Comparison of ENCODE assay signal across 17 cellular contexts in genomic region chr11:82944198-82944597, GRCh38. TPM values are rescaled to one million over a fixed set of nuclear protein-coding genes. Genes with fewer than 3 reads are reported as not detected.
DNase-seq lines count a peak whose midpoint lies in the region; ATAC-seq and TF ChIP-seq lines count a peak whose summit lies in the region.
"Had no signal": no experiment of that assay in that cellular context is flagged by ENCODE, and none has a peak within 500 bp of the region (broad histone marks: within the 10 kb centered on the region; RNA-seq: fewer than 3 reads in every experiment).

No MANE protein-coding gene starts in this region.

- WGBS in endodermal cell (ENCODE audit: insufficient coverage in 1 of 2, insufficient read length in 1 of 2), 2 experiments = 81 to 92% methylated on average over 2 of the region's 2 CpGs

- H3K4me3 Mint-ChIP-seq in WTC11 (no peak overlapping the region), endodermal cell (no peak overlapping the region)
- H3K4me3 Mint-ChIP-seq in CD4-positive, alpha-beta memory T cell = no peak overlapping the region
- H3K4me3 Mint-ChIP-seq in T-helper 2 cell treated with Interferon-gamma antibody and Interleukin-4, amounts not matched to agents 5 μg/mL and 100 μg/mL, for 36 hours = no peak overlapping the region
- H3K4me3 Mint-ChIP-seq: B cell; CD4-positive, CD25-positive, alpha-beta regulatory T cell; CD8-positive, alpha-beta memory T cell had no signal

- H3K9me3 ChIP-seq in HAP-1 (no peaks in the 10 kb centered on the region), endodermal cell (ENCODE audit: control insufficient read depth, low read length) (no peaks in the 10 kb centered on the region)
- no peaks in the 10 kb centered on the region for H3K9me3 ChIP-seq in CD4-positive, alpha-beta memory T cell (ENCODE audit: control insufficient read depth in 1 of 2, low read length in 2 of 2)

- in situ Hi-C loops in HAP-1 (cut with MboI; ENCODE audit: low sequenced_read_pairs) = no loop called here

- no peak overlapping the region for H3K4me3 ChIP-seq in HAP-1
- H3K4me3 ChIP-seq in endodermal cell (ENCODE audit: low read length) = no peak overlapping the region
- no peak overlapping the region for H3K4me3 ChIP-seq in CD4-positive, alpha-beta memory T cell (ENCODE audit: low read length in 2 of 2)
- H3K4me3 ChIP-seq: BLaER1 had no signal

- H3K4me1 ChIP-seq in HAP-1 (peaks cover 12% of the 10 kb centered on the region), endodermal cell (ENCODE audit: control insufficient read depth, insufficient read depth, low read length) (no peaks in the 10 kb centered on the region)
- H3K4me1 ChIP-seq in CD4-positive, alpha-beta memory T cell (ENCODE audit: insufficient read depth, low read length) = no peaks in the 10 kb centered on the region
- H3K4me1 ChIP-seq: BLaER1 had no signal

- H3K27ac Mint-ChIP-seq in WTC11 (no peak overlapping the region), endodermal cell (no peak overlapping the region)
- H3K27ac Mint-ChIP-seq in CD4-positive, alpha-beta memory T cell = no peak overlapping the region
- no peak overlapping the region for H3K27ac Mint-ChIP-seq in T-helper 2 cell treated with Interferon-gamma antibody and Interleukin-4, amounts not matched to agents 5 μg/mL and 100 μg/mL, for 36 hours

- H3K4me1 Mint-ChIP-seq in WTC11 (peaks cover 7% of the 10 kb centered on the region), endodermal cell (peaks cover 7% of the 10 kb centered on the region)
- H3K4me1 Mint-ChIP-seq in CD4-positive, alpha-beta memory T cell = peaks cover 0 to 11% (median 3%) of the 10 kb centered on the region in 4 donors
- H3K4me1 Mint-ChIP-seq in T-helper 2 cell treated with Interferon-gamma antibody and Interleukin-4, amounts not matched to agents 5 μg/mL and 100 μg/mL, for 36 hours (ENCODE audit: low read depth) = no peaks in the 10 kb centered on the region

- H3K9me3 Mint-ChIP-seq in WTC11 (peaks cover 14% of the 10 kb centered on the region), endodermal cell (no peaks in the 10 kb centered on the region)
- H3K9me3 Mint-ChIP-seq in CD4-positive, alpha-beta memory T cell = peaks cover 0 to 10% (median 3%) of the 10 kb centered on the region in 8 donors
- peaks cover 1% of the 10 kb centered on the region for H3K9me3 Mint-ChIP-seq in T-helper 2 cell treated with Interferon-gamma antibody and Interleukin-4, amounts not matched to agents 5 μg/mL and 100 μg/mL, for 36 hours

- H3K36me3 ChIP-seq in HAP-1 (replicated peaks) (no peaks in the 10 kb centered on the region), endodermal cell (ENCODE audit: control insufficient read depth, insufficient read depth, low read length) (no peaks in the 10 kb centered on the region)
- H3K36me3 ChIP-seq in CD4-positive, alpha-beta memory T cell (ENCODE audit: insufficient read depth, low read length) = no peaks in the 10 kb centered on the region
- H3K36me3 ChIP-seq: BLaER1 had no signal

- no peaks in the 10 kb centered on the region for H3K27me3 ChIP-seq in HAP-1 (ENCODE audit: low read depth)
- no peaks in the 10 kb centered on the region for H3K27me3 ChIP-seq in endodermal cell (ENCODE audit: control insufficient read depth, insufficient read depth, low read length, poor library complexity, severe bottlenecking)
- no peaks in the 10 kb centered on the region for H3K27me3 ChIP-seq in CD4-positive, alpha-beta memory T cell (ENCODE audit: insufficient read depth, low read length)
- H3K27me3 ChIP-seq: BLaER1 had no signal

- intact Hi-C loops in CD4-positive, alpha-beta memory T cell (cut with micrococcal nuclease) = no loop called here

- CTCF ChIA-PET in WTC11 (lab: Charles Lee) = no interaction called here
- CTCF ChIA-PET in CD4-positive, alpha-beta memory T cell (lab: Charles Lee; ENCODE audit: partially characterized antibody) = no interaction called here

- no peak overlapping the region for H3K27ac ChIP-seq in endodermal cell (ENCODE audit: low read depth, low read length)
- no peak overlapping the region for H3K27ac ChIP-seq in CD4-positive, alpha-beta memory T cell (ENCODE audit: low read depth, low read length)
- H3K27ac ChIP-seq: 22Rv1, BLaER1, C4-2B had no signal

- H3K9ac ChIP-seq in endodermal cell (ENCODE audit: extremely low read depth, low read length, poor library complexity, severe bottlenecking) = no peak overlapping the region
- H3K9ac ChIP-seq: BLaER1 had no signal

- POLR2A ChIA-PET in WTC11 (lab: Charles Lee) = no interaction called here
- POLR2A ChIA-PET in CD4-positive, alpha-beta memory T cell (lab: Charles Lee; ENCODE audit: partially characterized antibody) = no interaction called here

- H3K27me3 Mint-ChIP-seq in WTC11 (ENCODE audit: low read depth) (no peaks in the 10 kb centered on the region; the same call in 1 of the 2 replicates), endodermal cell (ENCODE audit: insufficient read depth) (no peaks in the 10 kb centered on the region)
- H3K27me3 Mint-ChIP-seq in CD4-positive, alpha-beta memory T cell = no peaks in the 10 kb centered on the region
- H3K27me3 Mint-ChIP-seq in T-helper 2 cell treated with Interferon-gamma antibody and Interleukin-4, amounts not matched to agents 5 μg/mL and 100 μg/mL, for 36 hours (ENCODE audit: low read depth) = peaks cover 11% of the 10 kb centered on the region
- H3K27me3 Mint-ChIP-seq: B cell; CD4-positive, CD25-positive, alpha-beta regulatory T cell; CD8-positive, alpha-beta memory T cell had no signal

- no peak for TF ChIP-seq CTCF in WTC11 (IDR thresholded peaks at IDR 0.05)
- TF ChIP-seq CTCF in endodermal cell (conservative IDR thresholded peaks at IDR 0.05) = no peak

- ATAC-seq in WTC11 = peak; percentile 36

- no peaks in the 10 kb centered on the region for H3K36me3 Mint-ChIP-seq in WTC11
- H3K36me3 Mint-ChIP-seq in endodermal cell (ENCODE audit: low read depth) = no peaks in the 10 kb centered on the region
- H3K36me3 Mint-ChIP-seq in CD4-positive, alpha-beta memory T cell = peaks cover 0 to 3% of the 10 kb centered on the region in 2 donors
- H3K36me3 Mint-ChIP-seq in T-helper 2 cell treated with Interferon-gamma antibody and Interleukin-4, amounts not matched to agents 5 μg/mL and 100 μg/mL, for 36 hours (ENCODE audit: low read depth) = peaks cover 1% of the 10 kb centered on the region

- DNase-seq in HAP-1 (ENCODE audit: low spot score in 2 of 2) = peak; percentile 64 to 68
- no peak for DNase-seq in WTC11 (ENCODE audit: low spot score)
- peak; percentile 54 for DNase-seq in endodermal cell
- DNase-seq in CD4-positive, alpha-beta memory T cell = no peak
- DNase-seq in activated CD4-positive, alpha-beta T cell treated with anti-CD3 and anti-CD28 coated beads, Interleukin-2, amount 50 U/mL, for 48 hours = no peak
- DNase-seq in T-helper 2 cell treated with Interferon-gamma antibody and Interleukin-4, amounts not matched to agents 5 μg/mL and 100 μg/mL, for 36 hours (ENCODE audit: low spot score) = no peak
- DNase-seq: CD4-positive, CD25-positive, alpha-beta regulatory T cell; CD8-positive, alpha-beta memory T cell; DMS53; DMS79 treated with DMSO at 0.1 percent for 48 hours; GF-D8; GOT3; HCEC 1CT had no signal

TF ChIP-seq in WTC11, 78 proteins besides CTCF, POLR2A, EP300 and RAD21 (continues in another document):
- TF ChIP-seq ZNF219 (CRISPR knock-in tag; IDR thresholded peaks at IDR 0.05; ENCODE audit: borderline replicate concordance) (no peak), ZNF532 (CRISPR knock-in tag; IDR thresholded peaks at IDR 0.05; ENCODE audit: borderline replicate concordance) (no peak), IRF1 (CRISPR knock-in tag; IDR thresholded peaks at IDR 0.05) (no peak)

RNA-seq across cellular contexts. Expression of gene DDIAS, which starts 42.7 kb away (rescaled TPM):
- total RNA-seq in WTC11 (2021) (21.7 to 28.7 TPM (median 22.0 TPM) in 3 replicates), endodermal cell (10 to 100 TPM; 14.4 to 24.1 TPM)
- 18.7 TPM for polyA plus RNA-seq in endodermal cell (2013, experiment 1 of 2)
- polyA plus RNA-seq in endodermal cell (2013, experiment 2 of 2) = 18.3 TPM
- under 1 TPM; 0.67 to 0.86 TPM for total RNA-seq in CD4-positive, alpha-beta memory T cell
- polyA plus RNA-seq in CD4-positive, alpha-beta memory T cell = 1 to 10 TPM in 1 of 2 donors, not detected in 1; 2.4 TPM

RNA-seq across cellular contexts. Expression of gene PRCP, which starts 44.0 kb away (rescaled TPM):
- total RNA-seq in WTC11 (2021) (53.9 to 65.1 TPM (median 63.4 TPM) in 3 replicates), endodermal cell (100 to 1,000 TPM in 1 of 2 donors, 10 to 100 TPM in 1; 76.8 to 107 TPM)
- polyA plus RNA-seq in endodermal cell (2013, experiment 1 of 2) = 67.8 TPM
- polyA plus RNA-seq in endodermal cell (2013, experiment 2 of 2) = 60.5 TPM
- total RNA-seq in CD4-positive, alpha-beta memory T cell = 10 to 100 TPM; 24.1 to 28.0 TPM
- 10 to 100 TPM; 34.4 to 38.4 TPM for polyA plus RNA-seq in CD4-positive, alpha-beta memory T cell

Comparison
In these comparisons a context has a peak if more than half of its experiments do, and no peak if none do; other contexts are left out.
1. DNase-seq: peak in HAP-1 (2 of 2) and endodermal cell (single experiment); none in WTC11 (single experiment), CD4-positive, alpha-beta memory T cell (0 of 5), activated CD4-positive, alpha-beta T cell treated with anti-CD3 and anti-CD28 coated beads, Interleukin-2, amount 50 U/mL, for 48 hours (0 of 2) and T-helper 2 cell treated with Interferon-gamma antibody and Interleukin-4, amounts not matched to agents 5 μg/mL and 100 μg/mL, for 36 hours (single experiment).
2. RNA of gene DDIAS, which starts 42.7 kb away (total RNA-seq): 21.7 to 28.7 TPM in WTC11 and 14.4 to 24.1 TPM in endodermal cell; 0.67 to 0.86 TPM in CD4-positive, alpha-beta memory T cell; every median in the first group is over 4 times any median in the second.